In genomic region chr4:113732923-113733527, GRCh38 we compare ENCODE assay signal across 1 cellular context.
A peak's percentile ranks its signal among the peaks of the same experiment; 100 is the strongest.
TF ChIP-seq lines count a peak whose summit lies in the region.

No MANE protein-coding gene starts in this region.

TF ChIP-seq in HepG2, 621 proteins besides CTCF, POLR2A, EP300 and RAD21:
- TF ChIP-seq MTA3 (CRISPR knock-in tag; IDR thresholded peaks at IDR 0.05) (no peak), ZNF280B (CRISPR knock-in tag; IDR thresholded peaks at IDR 0.05; ENCODE audit: borderline replicate concordance) (no peak), MAFF (IDR thresholded peaks at IDR 0.05; ENCODE audit: low read depth, low read length) (peak; percentile 90), MAFK (conservative IDR thresholded peaks at IDR 0.05 in 1 of 2, IDR thresholded peaks at IDR 0.05 in 1 of 2; ENCODE audit: low read length in 2 of 2) (peak; percentile 87 to 95)
